8 cellular contexts compared by ENCODE assay signal in genomic region chr3:31066999-31067398, GRCh38.
DNase-seq lines count a peak whose midpoint lies in the region; ATAC-seq and TF ChIP-seq lines count a peak whose summit lies in the region.

No MANE protein-coding gene starts in this region.

- TF ChIP-seq POLR2A in gastrocnemius medialis (IDR thresholded peaks at IDR 0.05): no peak
- TF ChIP-seq POLR2A in Peyer's patch (IDR thresholded peaks at IDR 0.05): no peak

- no peaks in the 10 kb centered on the region for H3K27me3 ChIP-seq in SJCRH30
- H3K27me3 ChIP-seq in gastrocnemius medialis: no peaks in the 10 kb centered on the region
- H3K27me3 ChIP-seq in Peyer's patch: no peaks in the 10 kb centered on the region

- DNase-seq in GM04504 (ENCODE audit: low read depth) (peak; percentile 91), SJCRH30 (peak; percentile 20 to 67), fibroblast of peridontal ligament (ENCODE audit: extremely low read depth) (peak; percentile 99), gastrocnemius medialis (peak; percentile 58 to 77), NCI-H1694 treated with DMSO at 0.1 percent for 48 hours (lab: John Stamatoyannopoulos, UW) (no peak), Peyer's patch (no peak)
- DNase-seq in activated T-cell treated with anti-CD3 and anti-CD28 coated beads, Interleukin-2, amount 50 U/mL, for 1 hour: no peak

- H3K4me3 ChIP-seq in SJCRH30: no peak overlapping the region
- H3K4me3 ChIP-seq in gastrocnemius medialis: no peak overlapping the region
- H3K4me3 ChIP-seq in Peyer's patch: no peak overlapping the region

- H3K4me1 ChIP-seq in SJCRH30 (0 out of 2 replicates have a peak, but pooled peaks cover 4% of the 10 kb centered on the region), gastrocnemius medialis (peaks cover 17 to 19% of the 10 kb centered on the region in 2 donors), Peyer's patch (no peaks in the 10 kb centered on the region)

- in situ Hi-C loops in gastrocnemius medialis (cut with MboI; ENCODE audit: low sequenced_read_pairs in 4 of 4): no loop called here

- TF ChIP-seq CTCF in gastrocnemius medialis (IDR thresholded peaks at IDR 0.05 in 4 of 5, conservative IDR thresholded peaks at IDR 0.05 in 1 of 5) (no peak), Peyer's patch (IDR thresholded peaks at IDR 0.05) (no peak)

- intact Hi-C loops in gastrocnemius medialis (cut with DNase I; ENCODE audit: low total_unique reads): loop anchor here (5.0 kb wide), 1 partner anchor 170 kb away; no protein-coding TSS in a partner anchor

- H3K27ac ChIP-seq in SJCRH30 (no peak overlapping the region), gastrocnemius medialis (peak overlapping the region; percentile 35 to 60 (median 54)), Peyer's patch (no peak overlapping the region)

- peak; percentile 100 for ATAC-seq in gastrocnemius medialis
- no peak for ATAC-seq in GM21360 (IDR thresholded peaks at IDR 0.05; ENCODE audit: unreplicated experiment)

- no peaks in the 10 kb centered on the region for H3K36me3 ChIP-seq in SJCRH30
- no peaks in the 10 kb centered on the region for H3K36me3 ChIP-seq in gastrocnemius medialis
- no peaks in the 10 kb centered on the region for H3K36me3 ChIP-seq in Peyer's patch

- H3K9me3 ChIP-seq in SJCRH30 (replicated peaks): no peaks in the 10 kb centered on the region
- H3K9me3 ChIP-seq in gastrocnemius medialis: no peaks in the 10 kb centered on the region
- no peaks in the 10 kb centered on the region for H3K9me3 ChIP-seq in Peyer's patch

Comparison
In these comparisons a context has a peak if more than half of its experiments do, and no peak if none do; other contexts are left out.
1. DNase-seq: peak in GM04504 (single experiment), SJCRH30 (2 of 2), fibroblast of peridontal ligament (single experiment) and gastrocnemius medialis (2 of 2); none in NCI-H1694 treated with DMSO at 0.1 percent for 48 hours (single experiment), activated T-cell treated with anti-CD3 and anti-CD28 coated beads, Interleukin-2, amount 50 U/mL, for 1 hour (single experiment) and Peyer's patch (0 of 3).
2. H3K27ac ChIP-seq: peak in gastrocnemius medialis (4 of 4); none in SJCRH30 (single experiment) and Peyer's patch (0 of 4).